In genomic region chr3:84566256-84566655, GRCh38 we compare ENCODE assay signal across 6 cellular contexts.
"Had no signal": no experiment of that assay in that cellular context is flagged by ENCODE, and none has a peak within 500 bp of the region (broad histone marks: within the 10 kb centered on the region; RNA-seq: fewer than 3 reads in every experiment).

No MANE protein-coding gene starts in this region.

- H3K4me3 ChIP-seq: K562 had no signal

- ATAC-seq: HepG2, K562 had no signal

- DNase-seq: IMR-90, KBM-7, KG1 had no signal

- H3K27ac ChIP-seq: HL-60 had no signal
